8 cellular contexts compared by ENCODE assay signal in genomic region chr1:224432672-224433040, GRCh38. TPM values are rescaled to one million over a fixed set of nuclear protein-coding genes. Genes with fewer than 3 reads are reported as not detected.
DNase-seq lines count a peak whose midpoint lies in the region; ATAC-seq and TF ChIP-seq lines count a peak whose summit lies in the region.

No MANE protein-coding gene starts in this region.

- H3K36me3 ChIP-seq in RWPE2 (ENCODE audit: low read depth), result peaks cover 33% of the 10 kb centered on the region
- H3K36me3 ChIP-seq in endocrine pancreas (ENCODE audit: control insufficient read depth, insufficient read depth, low read length), result no peaks in the 10 kb centered on the region

- H3K4me1 ChIP-seq in RWPE2 (ENCODE audit: insufficient read depth, poor library complexity, severe bottlenecking) (peaks cover 21% of the 10 kb centered on the region), endocrine pancreas (ENCODE audit: control insufficient read depth, insufficient read depth, low read length) (peaks cover 39% of the 10 kb centered on the region)

- H3K4me1 Mint-ChIP-seq in naive B cell, result peaks cover 41 to 59% (median 55%) of the 10 kb centered on the region in 3 donors

- no peak for TF ChIP-seq CTCF in RWPE2 (IDR thresholded peaks at IDR 0.05; ENCODE audit: poor library complexity, severe bottlenecking)

- H3K9ac ChIP-seq in endocrine pancreas (ENCODE audit: control insufficient read depth, insufficient read depth, low read length), result peak overlapping the region; percentile 69

- no peaks in the 10 kb centered on the region for H3K27me3 ChIP-seq in RWPE2 (ENCODE audit: insufficient read depth, poor library complexity, severe bottlenecking)
- no peaks in the 10 kb centered on the region for H3K27me3 ChIP-seq in endocrine pancreas (ENCODE audit: control insufficient read depth, insufficient read depth, low read length)

- peak; percentile 45 for DNase-seq in NCI-H2107 treated with DMSO at 0.1 percent for 48 hours (lab: John Stamatoyannopoulos, UW; ENCODE audit: unreplicated experiment)
- DNase-seq in NCI-H2107 (lab: John Stamatoyannopoulos, UW), result no peak
- DNase-seq in RWPE2 (ENCODE audit: low spot score), result no peak
- no peak for DNase-seq in naive B cell
- DNase-seq in stimulated activated naive CD4-positive, alpha-beta T cell treated with Interleukin-2 at 50 U/mL for 16 hours (lab: John Stamatoyannopoulos, UW), result no peak

- ATAC-seq in RWPE2 (ENCODE audit: low read depth) (no peak), naive B cell (ENCODE audit: low read depth in 2 of 2) (no peak), HG03460 (IDR thresholded peaks at IDR 0.05; ENCODE audit: unreplicated experiment) (no peak), HG03095 (IDR thresholded peaks at IDR 0.05; ENCODE audit: unreplicated experiment) (no peak)

- H3K27ac Mint-ChIP-seq in naive B cell, result peak overlapping the region; percentile 75 to 99 (median 98)

- H3K36me3 Mint-ChIP-seq in naive B cell, result no peaks in the 10 kb centered on the region

- peak overlapping the region; percentile 57 for H3K4me3 ChIP-seq in RWPE2 (ENCODE audit: severe bottlenecking)
- H3K4me3 ChIP-seq in endocrine pancreas (ENCODE audit: control insufficient read depth, insufficient read depth, low read length), result peak overlapping the region; percentile 95

- H3K27ac ChIP-seq in RWPE2 (ENCODE audit: poor library complexity, severe bottlenecking), result peak overlapping the region; percentile 62

- H3K4me3 Mint-ChIP-seq in naive B cell, result peak overlapping the region; percentile 84 to 96 (median 92)

- H3K9me3 Mint-ChIP-seq in naive B cell, result no peaks in the 10 kb centered on the region

- no peaks in the 10 kb centered on the region for H3K27me3 Mint-ChIP-seq in naive B cell

- no peaks in the 10 kb centered on the region for H3K9me3 ChIP-seq in RWPE2 (ENCODE audit: severe bottlenecking)
- no peaks in the 10 kb centered on the region for H3K9me3 ChIP-seq in endocrine pancreas (ENCODE audit: control insufficient read depth, low read length)

RNA-seq across cellular contexts. Expression of gene WDR26, which starts 1.9 kb away (rescaled TPM):
- polyA plus RNA-seq in naive B cell (ENCODE audit: low read depth in 6 of 6), result 1 to 10 TPM; 2.0 to 5.8 (median 4.9) TPM
